In genomic region chr20:34037767-34038166, GRCh38 we compare ENCODE assay signal across 11 cellular contexts. TPM values are rescaled to one million over a fixed set of nuclear protein-coding genes. Genes with fewer than 3 reads are reported as not detected.
DNase-seq lines count a peak whose midpoint lies in the region; ATAC-seq and TF ChIP-seq lines count a peak whose summit lies in the region.
"Had no signal": no experiment of that assay in that cellular context is flagged by ENCODE, and none has a peak within 500 bp of the region (broad histone marks: within the 10 kb centered on the region; RNA-seq: fewer than 3 reads in every experiment).

No MANE protein-coding gene starts in this region.

- no peak for ATAC-seq in activated naive CD4-positive, alpha-beta T cell treated with anti-CD3 and anti-CD28 coated beads, Interleukin-2, amount 50 U/mL, for 72 hours
- no peak for ATAC-seq in effector memory CD8-positive, alpha-beta T cell (replicated peaks)
- ATAC-seq in lower lobe of right lung (peak; percentile 18 to 40), GM21447 (IDR thresholded peaks at IDR 0.05; ENCODE audit: unreplicated experiment) (no peak), GM21619 (IDR thresholded peaks at IDR 0.05; ENCODE audit: unreplicated experiment) (no peak)

- peaks cover 15% of the 10 kb centered on the region for H3K36me3 ChIP-seq in lower lobe of right lung
- H3K36me3 ChIP-seq in testis (ENCODE audit: low read depth, missing control alignments): no peaks in the 10 kb centered on the region

- no peak for TF ChIP-seq POLR2A in testis (IDR thresholded peaks at IDR 0.05)

- intact Hi-C loops in lower lobe of right lung (cut with DNase I) (no loop called here), testis (cut with DNase I; ENCODE audit: low total_unique reads) (no loop called here)

- peaks cover 59% of the 10 kb centered on the region for H3K4me1 ChIP-seq in lower lobe of right lung
- peaks cover 15% of the 10 kb centered on the region for H3K4me1 ChIP-seq in testis

- no peaks in the 10 kb centered on the region for H3K36me3 Mint-ChIP-seq in activated naive CD4-positive, alpha-beta T cell treated with anti-CD3 and anti-CD28 coated beads, Interleukin-2, amount 50 U/mL, for 24 hours
- H3K36me3 Mint-ChIP-seq in activated naive CD4-positive, alpha-beta T cell treated with anti-CD3 and anti-CD28 coated beads, Interleukin-2, amount 50 U/mL, for 72 hours: no peaks in the 10 kb centered on the region
- H3K36me3 Mint-ChIP-seq in effector memory CD8-positive, alpha-beta T cell (ENCODE audit: insufficient read depth): peaks cover 34% of the 10 kb centered on the region

- no peaks in the 10 kb centered on the region for H3K9me3 ChIP-seq in lower lobe of right lung
- no peaks in the 10 kb centered on the region for H3K9me3 ChIP-seq in testis
- H3K9me3 ChIP-seq: esophagus squamous epithelium had no signal

- no peak for TF ChIP-seq CTCF in lower lobe of right lung (IDR thresholded peaks at IDR 0.05)
- TF ChIP-seq CTCF in testis (IDR thresholded peaks at IDR 0.05): no peak

- H3K27ac Mint-ChIP-seq in activated naive CD4-positive, alpha-beta T cell treated with anti-CD3 and anti-CD28 coated beads, Interleukin-2, amount 50 U/mL, for 24 hours: peak overlapping the region; percentile 56
- peak overlapping the region in 1 of 2 donors; percentile 82 for H3K27ac Mint-ChIP-seq in activated naive CD4-positive, alpha-beta T cell treated with anti-CD3 and anti-CD28 coated beads, Interleukin-2, amount 50 U/mL, for 72 hours
- H3K27ac Mint-ChIP-seq in effector memory CD8-positive, alpha-beta T cell: peak overlapping the region; percentile 57 to 85

- no peak overlapping the region for H3K4me3 ChIP-seq in lower lobe of right lung
- H3K4me3 ChIP-seq in testis: no peak overlapping the region
- H3K4me3 ChIP-seq: esophagus squamous epithelium had no signal

- H3K27me3 ChIP-seq in lower lobe of right lung (ENCODE audit: low read depth) (no peaks in the 10 kb centered on the region), testis (no peaks in the 10 kb centered on the region)
- H3K27me3 ChIP-seq: esophagus squamous epithelium had no signal

- peak overlapping the region; percentile 71 for H3K4me3 Mint-ChIP-seq in activated naive CD4-positive, alpha-beta T cell treated with anti-CD3 and anti-CD28 coated beads, Interleukin-2, amount 50 U/mL, for 24 hours
- H3K4me3 Mint-ChIP-seq in effector memory CD8-positive, alpha-beta T cell: peak overlapping the region in 1 of 2 donors; percentile 35

- H3K4me1 Mint-ChIP-seq in activated naive CD4-positive, alpha-beta T cell treated with anti-CD3 and anti-CD28 coated beads, Interleukin-2, amount 50 U/mL, for 24 hours: peaks cover 95% of the 10 kb centered on the region
- H3K4me1 Mint-ChIP-seq in effector memory CD8-positive, alpha-beta T cell (ENCODE audit: low read depth in 2 of 2): peaks cover 69 to 92% of the 10 kb centered on the region in 2 donors

- H3K9me3 Mint-ChIP-seq in activated naive CD4-positive, alpha-beta T cell treated with anti-CD3 and anti-CD28 coated beads, Interleukin-2, amount 50 U/mL, for 24 hours: no peaks in the 10 kb centered on the region
- H3K9me3 Mint-ChIP-seq in activated naive CD4-positive, alpha-beta T cell treated with anti-CD3 and anti-CD28 coated beads, Interleukin-2, amount 50 U/mL, for 72 hours: no peaks in the 10 kb centered on the region
- no peaks in the 10 kb centered on the region for H3K9me3 Mint-ChIP-seq in effector memory CD8-positive, alpha-beta T cell

- WGBS in testis, 2 donors: 42 to 58% methylated on average over 2 of the region's 2 CpGs

- no peaks in the 10 kb centered on the region for H3K27me3 Mint-ChIP-seq in activated naive CD4-positive, alpha-beta T cell treated with anti-CD3 and anti-CD28 coated beads, Interleukin-2, amount 50 U/mL, for 24 hours
- no peaks in the 10 kb centered on the region for H3K27me3 Mint-ChIP-seq in effector memory CD8-positive, alpha-beta T cell

- H3K27ac ChIP-seq in lower lobe of right lung (no peak overlapping the region), testis (no peak overlapping the region)

- no peak for DNase-seq in activated naive CD4-positive, alpha-beta T cell treated with anti-CD3 and anti-CD28 coated beads, Interleukin-2, amount 50 U/mL, for 72 hours (ENCODE audit: low spot score in 2 of 2)
- no peak for DNase-seq in effector memory CD8-positive, alpha-beta T cell
- no peak for DNase-seq in lower lobe of right lung
- DNase-seq in testis: peak; percentile 26
- DNase-seq in T-helper 9 cell: no peak
- DNase-seq: AML-193, cerebellar nuclear complex, esophagus squamous epithelium had no signal

RNA-seq across cellular contexts. Expression of gene RALY, which starts 44.1 kb away (rescaled TPM):
- total RNA-seq in activated naive CD4-positive, alpha-beta T cell treated with anti-CD3 and anti-CD28 coated beads, Interleukin-2, amount 50 U/mL, for 72 hours: 100 to 1,000 TPM; 125 to 148 TPM
- total RNA-seq in lower lobe of right lung (124 TPM), testis (100 to 1,000 TPM; 184 to 224 TPM)
- polyA plus RNA-seq in testis (ENCODE audit: insufficient read depth, low read depth, low replicate concordance): 247 TPM

Comparison
In these comparisons a context has a peak if more than half of its experiments do, and no peak if none do; other contexts are left out.
1. ATAC-seq: peak in lower lobe of right lung (2 of 2); none in activated naive CD4-positive, alpha-beta T cell treated with anti-CD3 and anti-CD28 coated beads, Interleukin-2, amount 50 U/mL, for 72 hours (0 of 2), effector memory CD8-positive, alpha-beta T cell (single experiment), GM21447 (single experiment) and GM21619 (single experiment).